Comparison of ENCODE assay signal across 18 cellular contexts in the genomic region with DNA sequence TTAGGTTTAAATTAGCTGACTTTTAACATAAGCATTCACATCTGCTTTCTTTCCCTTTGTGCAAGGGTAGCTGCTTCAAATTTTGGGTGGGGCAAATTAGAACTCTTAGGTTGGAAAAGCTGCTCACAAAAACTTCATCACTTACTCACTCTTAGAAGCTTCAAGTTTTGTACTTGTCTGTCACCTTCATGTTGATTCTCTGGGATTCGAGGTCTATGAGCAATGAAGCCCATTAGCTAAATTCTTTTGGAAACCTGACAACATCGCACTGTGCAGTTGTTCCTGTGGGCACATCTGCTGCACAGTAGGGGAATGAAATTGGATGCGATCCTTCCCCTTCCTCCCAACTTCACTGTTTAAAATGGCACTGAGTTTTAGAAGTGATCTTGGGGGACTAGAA.
DNase-seq lines count a peak whose midpoint lies in the region.
"Had no signal": no experiment of that assay in that cellular context is flagged by ENCODE, and none has a peak within 500 bp of the region (broad histone marks: within the 10 kb centered on the region; RNA-seq: fewer than 3 reads in every experiment).

No MANE protein-coding gene starts in this region.

- H3K4me3 ChIP-seq in skeletal muscle cell (ENCODE audit: low read depth, low read length): no peak overlapping the region
- H3K4me3 ChIP-seq: PC-9 had no signal

- peak; percentile 11 for DNase-seq in EL
- peak; percentile 56 for DNase-seq in RPMI7951 (ENCODE audit: low read depth)
- peak; percentile 40 for DNase-seq in fibroblast of peridontal ligament (ENCODE audit: extremely low read depth)
- DNase-seq in skeletal muscle cell (ENCODE audit: low read depth): peak; percentile 8
- no peak for DNase-seq in NCI-H345 (lab: John Stamatoyannopoulos, UW)
- DNase-seq in NCI-H524 treated with DMSO at 0.1 percent for 48 hours (lab: John Stamatoyannopoulos, UW): no peak
- DNase-seq in foreskin melanocyte: no peak
- DNase-seq in LoVo (ENCODE audit: low spot score): no peak
- DNase-seq: ACHN; BE2C; CD4-positive, alpha-beta memory T cell; DMS79 treated with DMSO at 0.1 percent for 48 hours; GF-D8; NCI-H1436 treated with DMSO at 0.1 percent for 48 hours; NCI-H2029 treated with DMSO at 0.1 percent for 48 hours; NCI-H510A; NCI-H82; PC-9 had no signal

Comparison
In these comparisons a context has a peak if more than half of its experiments do, and no peak if none do; other contexts are left out.
1. DNase-seq: peak in EL (single experiment), RPMI7951 (single experiment), fibroblast of peridontal ligament (single experiment) and skeletal muscle cell (single experiment); none in NCI-H345 (single experiment), NCI-H524 treated with DMSO at 0.1 percent for 48 hours (single experiment), foreskin melanocyte (single experiment) and LoVo (single experiment).